In the genomic region with DNA sequence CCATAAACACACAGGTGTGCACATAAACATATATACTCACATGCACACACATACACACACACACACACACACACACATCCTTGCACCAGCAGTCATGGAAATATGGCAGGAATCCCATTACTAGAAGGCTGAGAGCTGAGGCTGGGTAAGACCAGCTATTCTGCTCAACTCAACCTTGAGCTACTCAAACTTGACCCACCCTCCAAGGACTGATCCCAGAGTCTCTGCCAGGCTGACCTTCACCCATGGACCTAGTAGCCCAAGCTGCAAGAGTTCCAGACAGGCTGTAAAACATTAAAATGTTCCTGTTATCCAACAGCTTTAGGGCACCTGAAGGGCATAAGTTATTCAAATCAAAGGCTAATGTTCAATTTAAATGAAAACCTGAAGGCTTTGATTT, we compare ENCODE assay signal across 15 cellular contexts.
DNase-seq lines count a peak whose midpoint lies in the region; ATAC-seq and FAIRE-seq lines count a peak whose summit lies in the region.
"Had no signal": no experiment of that assay in that cellular context is flagged by ENCODE, and none has a peak within 500 bp of the region (broad histone marks: within the 10 kb centered on the region; RNA-seq: fewer than 3 reads in every experiment).

No MANE protein-coding gene starts in this region.

- H3K4me3 Mint-ChIP-seq in stimulated activated naive B cell treated with anti-CD40 and anti-IgM and Interleukin-4, amounts not matched to agents 10 μg/mL and 1 μg/mL and 100 μg/mL, for 72 hours = no peak overlapping the region
- H3K4me3 Mint-ChIP-seq: CD14-positive monocyte; CD4-positive, alpha-beta T cell; CD8-positive, alpha-beta memory T cell had no signal

- peak; percentile 40 for FAIRE-seq in HTR-8/SVneo (lab: Jason Lieb, UNC)
- FAIRE-seq: D721Med, GM12891 had no signal

- peak overlapping the region; percentile 53 for H3K27ac Mint-ChIP-seq in stimulated activated naive B cell treated with anti-CD40 and anti-IgM and Interleukin-4, amounts not matched to agents 10 μg/mL and 1 μg/mL and 100 μg/mL, for 72 hours
- H3K27ac Mint-ChIP-seq: CD4-positive, alpha-beta T cell; CD8-positive, alpha-beta memory T cell had no signal

- H3K27me3 Mint-ChIP-seq in stimulated activated naive B cell treated with anti-CD40 and anti-IgM and Interleukin-4, amounts not matched to agents 10 μg/mL and 1 μg/mL and 100 μg/mL, for 72 hours = peaks cover 22 to 38% of the 10 kb centered on the region in 2 donors

- no peak for DNase-seq in HTR-8/SVneo (ENCODE audit: insufficient read length, low spot score)
- peak; percentile 33 for DNase-seq in islet precursor cell
- DNase-seq in stimulated activated naive B cell treated with anti-CD40 and anti-IgM and Interleukin-4, amounts not matched to agents 10 μg/mL and 1 μg/mL and 100 μg/mL, for 72 hours = no peak
- no peak for DNase-seq in NK-92 (lab: John Stamatoyannopoulos, UW; ENCODE audit: unreplicated experiment)
- DNase-seq in RPMI8226 = no peak
- DNase-seq: CD4-positive, alpha-beta T cell; CD8-positive, alpha-beta memory T cell; DMS 273 treated with DMSO at 0.1 percent for 48 hours; DMS79; EL; HCEC 1CT had no signal

- no peaks in the 10 kb centered on the region for H3K9me3 Mint-ChIP-seq in stimulated activated naive B cell treated with anti-CD40 and anti-IgM and Interleukin-4, amounts not matched to agents 10 μg/mL and 1 μg/mL and 100 μg/mL, for 72 hours
- H3K9me3 Mint-ChIP-seq: CD14-positive monocyte; CD4-positive, alpha-beta T cell; CD8-positive, alpha-beta memory T cell had no signal

- no peak for ATAC-seq in stimulated activated naive B cell treated with anti-CD40 and anti-IgM and Interleukin-4, amounts not matched to agents 10 μg/mL and 1 μg/mL and 100 μg/mL, for 72 hours (replicated peaks)
- no peak for ATAC-seq in HG03342 (IDR thresholded peaks at IDR 0.05; ENCODE audit: unreplicated experiment)

- H3K36me3 Mint-ChIP-seq in stimulated activated naive B cell treated with anti-CD40 and anti-IgM and Interleukin-4, amounts not matched to agents 10 μg/mL and 1 μg/mL and 100 μg/mL, for 72 hours = no peaks in the 10 kb centered on the region
- H3K36me3 Mint-ChIP-seq: CD14-positive monocyte; CD8-positive, alpha-beta memory T cell had no signal

- peaks cover 5 to 13% of the 10 kb centered on the region in 2 donors for H3K4me1 Mint-ChIP-seq in stimulated activated naive B cell treated with anti-CD40 and anti-IgM and Interleukin-4, amounts not matched to agents 10 μg/mL and 1 μg/mL and 100 μg/mL, for 72 hours
- H3K4me1 Mint-ChIP-seq: CD14-positive monocyte; CD8-positive, alpha-beta memory T cell had no signal
